In genomic region chr13:110339263-110339662, GRCh38 we compare ENCODE assay signal across 1 cellular context.
TF ChIP-seq lines count a peak whose summit lies in the region.

No MANE protein-coding gene starts in this region.

TF ChIP-seq in SK-N-SH, 30 proteins besides CTCF, POLR2A, EP300 and RAD21 (continued from another document):
- TF ChIP-seq ZBTB33 (IDR thresholded peaks at IDR 0.05; ENCODE audit: borderline replicate concordance, low read depth), result no peak
- no peak for TF ChIP-seq IRF3 (IDR thresholded peaks at IDR 0.05; ENCODE audit: low read depth, low read length)
- TF ChIP-seq REST (IDR thresholded peaks at IDR 0.05; ENCODE audit: low read depth, low read length), result no peak
- no peak for TF ChIP-seq YY1 (IDR thresholded peaks at IDR 0.05; ENCODE audit: low read depth)
- TF ChIP-seq TEAD4 (IDR thresholded peaks at IDR 0.05; ENCODE audit: borderline replicate concordance, insufficient read depth), result no peak
- TF ChIP-seq JUND (IDR thresholded peaks at IDR 0.05), result no peak
- TF ChIP-seq GATA2 (CRISPR knock-in tag; IDR thresholded peaks at IDR 0.05), result no peak
- no peak for TF ChIP-seq MXI1 (IDR thresholded peaks at IDR 0.05; ENCODE audit: low read depth, low read length)
- TF ChIP-seq SIN3A (IDR thresholded peaks at IDR 0.05; ENCODE audit: borderline replicate concordance, low read depth, low read length), result no peak
- no peak for TF ChIP-seq USF1 (IDR thresholded peaks at IDR 0.05; ENCODE audit: borderline replicate concordance, low read depth)
- TF ChIP-seq NFIC (IDR thresholded peaks at IDR 0.05; ENCODE audit: borderline replicate concordance), result no peak
TF ChIP-seq in SK-N-SH: peak in this region for 0.
